ENCODE assay signal across 11 cellular contexts in genomic region chr2:9174771-9175441, GRCh38. TPM values are rescaled to one million over a fixed set of nuclear protein-coding genes. Genes with fewer than 3 reads are reported as not detected.
DNase-seq lines count a peak whose midpoint lies in the region; ATAC-seq and TF ChIP-seq lines count a peak whose summit lies in the region.
"Had no signal": no experiment of that assay in that cellular context is flagged by ENCODE, and none has a peak within 500 bp of the region (broad histone marks: within the 10 kb centered on the region; RNA-seq: fewer than 3 reads in every experiment).

No MANE protein-coding gene starts in this region.

- peaks cover 2% of the 10 kb centered on the region for H3K27me3 Mint-ChIP-seq in endodermal cell (ENCODE audit: insufficient read depth)

- H3K27ac Mint-ChIP-seq in endodermal cell: no peak overlapping the region
- H3K27ac Mint-ChIP-seq: activated CD4-positive, alpha-beta T cell treated with anti-CD3 and anti-CD28 coated beads for 36 hours had no signal

- no peak for TF ChIP-seq POLR2A in gastroesophageal sphincter (IDR thresholded peaks at IDR 0.05)

- DNase-seq in NCI-H1092 treated with DMSO at 0.1 percent for 48 hours (lab: John Stamatoyannopoulos, UW) (peak; percentile 11), NCI-H1092 (lab: John Stamatoyannopoulos, UW) (no peak), NCI-H524 (lab: John Stamatoyannopoulos, UW) (peak; percentile 60 to 82), endodermal cell (peak; percentile 66), skeletal muscle cell (ENCODE audit: low read depth) (peak; percentile 79)
- DNase-seq: activated CD4-positive, alpha-beta T cell treated with anti-CD3 and anti-CD28 coated beads for 36 hours; heart right ventricle had no signal

- no peaks in the 10 kb centered on the region for H3K9me3 Mint-ChIP-seq in endodermal cell

- peaks cover 21% of the 10 kb centered on the region for H3K4me1 Mint-ChIP-seq in endodermal cell
- H3K4me1 Mint-ChIP-seq: activated CD4-positive, alpha-beta T cell treated with anti-CD3 and anti-CD28 coated beads for 36 hours had no signal

- 79 to 82% methylated on average over 10 of the region's 10 CpGs for WGBS in endodermal cell (ENCODE audit: insufficient coverage in 1 of 2, insufficient read length in 1 of 2), 2 experiments
- WGBS in gastroesophageal sphincter (ENCODE audit: low coverage in 1 of 2), 2 donors: 67 to 74% methylated on average over 6 to 8 of the region's 10 CpGs

- no peaks in the 10 kb centered on the region for H3K27me3 ChIP-seq in endodermal cell (ENCODE audit: control insufficient read depth, insufficient read depth, low read length, poor library complexity, severe bottlenecking)
- no peaks in the 10 kb centered on the region for H3K27me3 ChIP-seq in gastroesophageal sphincter
- H3K27me3 ChIP-seq: heart right ventricle had no signal

- TF ChIP-seq CTCF in endodermal cell (conservative IDR thresholded peaks at IDR 0.05): no peak
- TF ChIP-seq CTCF in gastroesophageal sphincter (IDR thresholded peaks at IDR 0.05): no peak

- H3K27ac ChIP-seq in endodermal cell (ENCODE audit: low read depth, low read length) (no peak overlapping the region), gastroesophageal sphincter (no peak overlapping the region)
- H3K27ac ChIP-seq: A549 had no signal

- no peak for TF ChIP-seq EP300 in gastroesophageal sphincter (IDR thresholded peaks at IDR 0.05)

- H3K4me1 ChIP-seq in endodermal cell (ENCODE audit: control insufficient read depth, insufficient read depth, low read length) (peaks cover 7% of the 10 kb centered on the region), gastroesophageal sphincter (peaks cover 0 to 21% (median 11%) of the 10 kb centered on the region in 3 donors)

- H3K36me3 ChIP-seq in endodermal cell (ENCODE audit: control insufficient read depth, insufficient read depth, low read length): no peaks in the 10 kb centered on the region
- H3K36me3 ChIP-seq in gastroesophageal sphincter: no peaks in the 10 kb centered on the region
- H3K36me3 ChIP-seq: heart right ventricle had no signal

- H3K9me3 ChIP-seq in endodermal cell (ENCODE audit: control insufficient read depth, low read length) (no peaks in the 10 kb centered on the region), gastroesophageal sphincter (no peaks in the 10 kb centered on the region)
- H3K9me3 ChIP-seq: A549, heart right ventricle had no signal

- H3K36me3 Mint-ChIP-seq in endodermal cell (ENCODE audit: low read depth): no peaks in the 10 kb centered on the region

- H3K9ac ChIP-seq in endodermal cell (ENCODE audit: extremely low read depth, low read length, poor library complexity, severe bottlenecking): no peak overlapping the region

- no peak for ATAC-seq in gastroesophageal sphincter
- ATAC-seq in HG03457 (IDR thresholded peaks at IDR 0.05; ENCODE audit: unreplicated experiment): no peak
- ATAC-seq in GM21717 (IDR thresholded peaks at IDR 0.05; ENCODE audit: unreplicated experiment): no peak
- ATAC-seq: A549; activated CD4-positive, alpha-beta T cell treated with anti-CD3 and anti-CD28 coated beads for 36 hours had no signal

- H3K4me3 Mint-ChIP-seq in endodermal cell: no peak overlapping the region
- H3K4me3 Mint-ChIP-seq: activated CD4-positive, alpha-beta T cell treated with anti-CD3 and anti-CD28 coated beads for 36 hours had no signal

- H3K4me3 ChIP-seq in endodermal cell (ENCODE audit: low read length) (no peak overlapping the region), skeletal muscle cell (ENCODE audit: low read depth, low read length) (no peak overlapping the region), gastroesophageal sphincter (no peak overlapping the region)
- H3K4me3 ChIP-seq: A549, heart right ventricle had no signal

RNA-seq across cellular contexts. Expression of gene ASAP2, which starts 31.7 kb away (rescaled TPM):
- total RNA-seq in endodermal cell: 10 to 100 TPM; 11.8 to 20.4 TPM
- 45.7 TPM for polyA plus RNA-seq in endodermal cell (2013, experiment 1 of 2)
- 45.8 TPM for polyA plus RNA-seq in endodermal cell (2013, experiment 2 of 2)
- 10 to 100 TPM; 18.3 to 31.4 (median 26.2) TPM for total RNA-seq in gastroesophageal sphincter
